Comparison of ENCODE assay signal across 8 cellular contexts in genomic region chr3:107429330-107430181, GRCh38. TPM values are rescaled to one million over a fixed set of nuclear protein-coding genes. Genes with fewer than 3 reads are reported as not detected.
A peak's percentile ranks its signal among the peaks of the same experiment; 100 is the strongest.
DNase-seq lines count a peak whose midpoint lies in the region; ATAC-seq and TF ChIP-seq lines count a peak whose summit lies in the region.

No MANE protein-coding gene starts in this region.

- no peak overlapping the region for H3K27ac Mint-ChIP-seq in Caco-2 (ENCODE audit: unreplicated experiment)
- H3K27ac Mint-ChIP-seq in naive thymus-derived CD4-positive, alpha-beta T cell: peak overlapping the region in 3 of 9 donors; percentile 25 to 80 (median 38)

- no peaks in the 10 kb centered on the region for H3K27me3 ChIP-seq in Caco-2 (replicated peaks; ENCODE audit: control insufficient read depth, insufficient read depth, low read length)
- no peaks in the 10 kb centered on the region for H3K27me3 ChIP-seq in naive thymus-derived CD4-positive, alpha-beta T cell (ENCODE audit: control insufficient read depth in 2 of 2, insufficient read depth in 2 of 2, low read length in 2 of 2)
- no peaks in the 10 kb centered on the region for H3K27me3 ChIP-seq in stomach

- ATAC-seq in GM19463 (IDR thresholded peaks at IDR 0.05; ENCODE audit: unreplicated experiment) (peak; percentile 43), HG03558 (IDR thresholded peaks at IDR 0.05; ENCODE audit: extremely low read depth, unreplicated experiment) (peak; percentile 37)
- ATAC-seq in naive thymus-derived CD4-positive, alpha-beta T cell: peak; percentile 77

- CTCF ChIA-PET in Caco-2 (lab: Charles Lee): interaction anchor here (1.3 kb wide), 1 partner anchor 231 kb away, joined by 6 read pairs; no protein-coding TSS in a partner anchor
- CTCF ChIA-PET in naive thymus-derived CD4-positive, alpha-beta T cell (lab: Charles Lee): interaction anchor here (0.7 to 2.2 kb wide), 12 partner anchors 8 to 1385 kb away, joined by 3 to 9 read pairs (median 4); no protein-coding TSS in a partner anchor

- WGBS in stomach, 5 donors: 17 to 26% (median 23%) methylated on average over 35 to 37 of the region's 37 CpGs

- H3K27me3 Mint-ChIP-seq in Caco-2 (ENCODE audit: insufficient read depth, unreplicated experiment): peaks cover 8% of the 10 kb centered on the region
- peaks cover 0 to 61% (median 0%) of the 10 kb centered on the region in 5 donors for H3K27me3 Mint-ChIP-seq in naive thymus-derived CD4-positive, alpha-beta T cell

- TF ChIP-seq EP300 in stomach (IDR thresholded peaks at IDR 0.05): no peak

- H3K27ac ChIP-seq in naive thymus-derived CD4-positive, alpha-beta T cell (ENCODE audit: low read depth, low read length): no peak overlapping the region
- peak overlapping the region; percentile 24 to 96 (median 93) for H3K27ac ChIP-seq in stomach

- H3K4me1 Mint-ChIP-seq in Caco-2 (ENCODE audit: low read depth, unreplicated experiment): no peaks in the 10 kb centered on the region
- peaks cover 0 to 27% (median 13%) of the 10 kb centered on the region in 7 donors for H3K4me1 Mint-ChIP-seq in naive thymus-derived CD4-positive, alpha-beta T cell

- no peak for TF ChIP-seq POLR2A in stomach (IDR thresholded peaks at IDR 0.05)

- H3K9me3 ChIP-seq in Caco-2: no peaks in the 10 kb centered on the region
- no peaks in the 10 kb centered on the region for H3K9me3 ChIP-seq in naive thymus-derived CD4-positive, alpha-beta T cell (ENCODE audit: control insufficient read depth in 2 of 3, low read length in 3 of 3)
- H3K9me3 ChIP-seq in stomach: no peaks in the 10 kb centered on the region

- H3K4me3 ChIP-seq in Caco-2 (ENCODE audit: low read depth, low read length) (no peak overlapping the region), stomach (peak overlapping the region; percentile 62 to 82 (median 74))
- peak overlapping the region; percentile 76 for H3K4me3 ChIP-seq in naive thymus-derived CD4-positive, alpha-beta T cell (ENCODE audit: low read length)

- H3K36me3 Mint-ChIP-seq in Caco-2 (ENCODE audit: insufficient read depth, unreplicated experiment): no peaks in the 10 kb centered on the region
- H3K36me3 Mint-ChIP-seq in naive thymus-derived CD4-positive, alpha-beta T cell: no peaks in the 10 kb centered on the region

- POLR2A ChIA-PET in Caco-2 (lab: Charles Lee): no interaction called here
- POLR2A ChIA-PET in naive thymus-derived CD4-positive, alpha-beta T cell (lab: Charles Lee): interaction anchor here (0.6 to 2.5 kb wide), 2 partner anchors 95 to 155 kb away, joined by 3 to 8 read pairs; no protein-coding TSS in a partner anchor

- DNase-seq in Caco-2: peak; percentile 39 to 57
- DNase-seq in OCI-M1 (lab: John Stamatoyannopoulos, UW): peak; percentile 92
- peak; percentile 16 to 40 for DNase-seq in activated T-helper 1 cell treated with anti-CD3 and anti-CD28 coated beads, Interleukin-2, amount 50 U/mL, for 16 hours (ENCODE audit: low read depth in 1 of 2, low spot score in 1 of 2)
- DNase-seq in fibroblast of peridontal ligament (ENCODE audit: extremely low read depth): peak; percentile 83
- DNase-seq in naive thymus-derived CD4-positive, alpha-beta T cell: peak; percentile 33 to 72 (median 61)
- peak; percentile 48 for DNase-seq in stomach

- no peaks in the 10 kb centered on the region for H3K4me1 ChIP-seq in Caco-2
- peaks cover 11 to 12% of the 10 kb centered on the region in 2 donors for H3K4me1 ChIP-seq in naive thymus-derived CD4-positive, alpha-beta T cell (ENCODE audit: control insufficient read depth in 2 of 2, insufficient read depth in 2 of 2, low read length in 2 of 2)
- peaks cover 4 to 27% (median 25%) of the 10 kb centered on the region in 4 donors for H3K4me1 ChIP-seq in stomach

- no peaks in the 10 kb centered on the region for H3K9me3 Mint-ChIP-seq in Caco-2 (ENCODE audit: unreplicated experiment)
- H3K9me3 Mint-ChIP-seq in naive thymus-derived CD4-positive, alpha-beta T cell: no peaks in the 10 kb centered on the region

- H3K36me3 ChIP-seq in Caco-2 (ENCODE audit: control insufficient read depth, insufficient read depth, low read length): no peaks in the 10 kb centered on the region
- no peaks in the 10 kb centered on the region for H3K36me3 ChIP-seq in naive thymus-derived CD4-positive, alpha-beta T cell (ENCODE audit: control insufficient read depth in 2 of 3, insufficient read depth in 3 of 3, low read length in 3 of 3)
- no peaks in the 10 kb centered on the region for H3K36me3 ChIP-seq in stomach

- no TSS peak for BruUV-seq in Caco-2 (replicated peaks; lab: Mats Ljungman, UMichigan)

- peak overlapping the region; percentile 24 for H3K4me3 Mint-ChIP-seq in Caco-2 (ENCODE audit: unreplicated experiment)
- peak overlapping the region; percentile 81 to 95 (median 90) for H3K4me3 Mint-ChIP-seq in naive thymus-derived CD4-positive, alpha-beta T cell

- TF ChIP-seq CTCF in Caco-2 (IDR thresholded peaks at IDR 0.05; ENCODE audit: insufficient read depth in 1 of 2, low read depth in 1 of 2, low read length in 1 of 2, severe bottlenecking in 1 of 2, unreplicated experiment in 1 of 2) (peak; percentile 47 to 58), stomach (IDR thresholded peaks at IDR 0.05) (peak in 5 of 7 experiments; percentile 43 to 84 (median 70))

- intact Hi-C loops in Caco-2 (cut with micrococcal nuclease; ENCODE audit: unreplicated experiment): loop anchor here (5.0 kb wide), 1 partner anchor 93 kb away; the partner anchor contains the start of gene BBX
- intact Hi-C loops in naive thymus-derived CD4-positive, alpha-beta T cell (cut with micrococcal nuclease): loop anchor here (1.0 to 10.0 kb wide), 8 partner anchors 8 to 1123 kb away; partner anchors contain the start of genes BBX (in 1 of the 2) and IFT57 (in 1 of the 2)
- intact Hi-C loops in stomach (cut with DNase I; ENCODE audit: low total_unique reads): no loop called here

RNA-seq across cellular contexts. Expression of gene CCDC54, which starts 52.3 kb away (rescaled TPM):
- total RNA-seq in Caco-2 (2022) (not detected in 2 replicates), stomach (not detected)
- total RNA-seq in naive thymus-derived CD4-positive, alpha-beta T cell: not detected
- not detected for polyA plus RNA-seq in naive thymus-derived CD4-positive, alpha-beta T cell
- polyA plus RNA-seq in stomach: not detected

Comparison
In these comparisons a context has a peak if more than half of its experiments do, and no peak if none do; other contexts are left out.
1. DNase-seq: peak in every context shown above with its lines; median percentile 92 in OCI-M1; 83 in fibroblast of peridontal ligament; 61 in naive thymus-derived CD4-positive, alpha-beta T cell; 48 in Caco-2; 48 in stomach; 28 in activated T-helper 1 cell treated with anti-CD3 and anti-CD28 coated beads, Interleukin-2, amount 50 U/mL, for 16 hours.